In genomic region chr11:101848262-101848661, GRCh38 we compare ENCODE assay signal across 11 cellular contexts.
DNase-seq lines count a peak whose midpoint lies in the region; ATAC-seq, FAIRE-seq and TF ChIP-seq lines count a peak whose summit lies in the region.
"Had no signal": no experiment of that assay in that cellular context is flagged by ENCODE, and none has a peak within 500 bp of the region (broad histone marks: within the 10 kb centered on the region; RNA-seq: fewer than 3 reads in every experiment).

No MANE protein-coding gene starts in this region.

- H3K4me3 Mint-ChIP-seq in activated CD8-positive, alpha-beta T cell treated with anti-CD3 and anti-CD28 coated beads for 36 hours: no peak overlapping the region
- H3K4me3 Mint-ChIP-seq in activated CD8-positive, alpha-beta T cell treated with anti-CD3 and anti-CD28 coated beads, Interleukin-2, amount 10 ng/mL, durations not matched to agents 7 days and 5 days: no peak overlapping the region

- no peaks in the 10 kb centered on the region for H3K4me1 ChIP-seq in transverse colon
- H3K4me1 ChIP-seq: SJSA1 had no signal

- no peak for ATAC-seq in activated CD8-positive, alpha-beta T cell treated with anti-CD3 and anti-CD28 coated beads for 36 hours
- ATAC-seq in activated CD8-positive, alpha-beta T cell treated with anti-CD3 and anti-CD28 coated beads, Interleukin-2, amount 10 ng/mL, durations not matched to agents 7 days and 5 days: no peak
- no peak for ATAC-seq in GM21390 (IDR thresholded peaks at IDR 0.05; ENCODE audit: unreplicated experiment)
- no peak for ATAC-seq in GM19395 (IDR thresholded peaks at IDR 0.05; ENCODE audit: unreplicated experiment)

- H3K36me3 ChIP-seq in transverse colon: no peaks in the 10 kb centered on the region
- H3K36me3 ChIP-seq: SJSA1 had no signal

- TF ChIP-seq EP300 in transverse colon (IDR thresholded peaks at IDR 0.05; ENCODE audit: low read depth): no peak

- H3K27ac ChIP-seq in transverse colon: no peak overlapping the region
- H3K27ac ChIP-seq: SJSA1 had no signal

- intact Hi-C loops in activated CD8-positive, alpha-beta T cell treated with anti-CD3 and anti-CD28 coated beads for 36 hours (cut with micrococcal nuclease): no loop called here
- intact Hi-C loops in transverse colon (cut with DNase I; ENCODE audit: low total_unique reads): no loop called here

- no peaks in the 10 kb centered on the region for H3K9me3 Mint-ChIP-seq in activated CD8-positive, alpha-beta T cell treated with anti-CD3 and anti-CD28 coated beads for 36 hours
- H3K9me3 Mint-ChIP-seq in activated CD8-positive, alpha-beta T cell treated with anti-CD3 and anti-CD28 coated beads, Interleukin-2, amount 10 ng/mL, durations not matched to agents 7 days and 5 days (ENCODE audit: insufficient read depth): no peaks in the 10 kb centered on the region

- H3K36me3 Mint-ChIP-seq in activated CD8-positive, alpha-beta T cell treated with anti-CD3 and anti-CD28 coated beads for 36 hours (ENCODE audit: low read depth): no peaks in the 10 kb centered on the region
- no peaks in the 10 kb centered on the region for H3K36me3 Mint-ChIP-seq in activated CD8-positive, alpha-beta T cell treated with anti-CD3 and anti-CD28 coated beads, Interleukin-2, amount 10 ng/mL, durations not matched to agents 7 days and 5 days (ENCODE audit: low read depth)

- no peak for DNase-seq in activated CD8-positive, alpha-beta T cell treated with anti-CD3 and anti-CD28 coated beads for 36 hours
- DNase-seq in activated CD8-positive, alpha-beta T cell treated with anti-CD3 and anti-CD28 coated beads, Interleukin-2, amount 10 ng/mL, durations not matched to agents 7 days and 5 days: no peak
- DNase-seq in SK-MEL-5 (ENCODE audit: low read depth, low spot score) (peak; percentile 26), frontal cortex (ENCODE audit: low spot score in 2 of 2) (no peak), transverse colon (no peak), OCI-M2 (lab: John Stamatoyannopoulos, UW; ENCODE audit: unreplicated experiment) (no peak)
- DNase-seq: activated T-cell treated with anti-CD3 and anti-CD28 coated beads, Interleukin-2, amount 50 U/mL, for 48 hours; posterior cingulate gyrus had no signal

- no peak overlapping the region for H3K4me3 ChIP-seq in transverse colon
- H3K4me3 ChIP-seq: SJSA1 had no signal

- in situ Hi-C loops in SK-MEL-5 (cut with HindIII; ENCODE audit: low pct_unique_long_range_greater_than_20kb, low sequenced_read_pairs): no loop called here
- in situ Hi-C loops in transverse colon (cut with MboI; ENCODE audit: low pct_ligation_motif_present in 1 of 4, low pct_unique_long_range_greater_than_20kb in 1 of 4, low sequenced_read_pairs in 3 of 4): loop anchor here (10.0 to 25.0 kb wide), 3 partner anchors 383 to 411 kb away; no protein-coding TSS in a partner anchor

- no peak overlapping the region for H3K27ac Mint-ChIP-seq in activated CD8-positive, alpha-beta T cell treated with anti-CD3 and anti-CD28 coated beads for 36 hours
- no peak overlapping the region for H3K27ac Mint-ChIP-seq in activated CD8-positive, alpha-beta T cell treated with anti-CD3 and anti-CD28 coated beads, Interleukin-2, amount 10 ng/mL, durations not matched to agents 7 days and 5 days

- no peak for TF ChIP-seq POLR2A in transverse colon (IDR thresholded peaks at IDR 0.05)

- POLR2A ChIA-PET in activated CD8-positive, alpha-beta T cell treated with anti-CD3 and anti-CD28 coated beads for 36 hours (lab: Charles Lee): no interaction called here
- POLR2A ChIA-PET in activated CD8-positive, alpha-beta T cell treated with anti-CD3 and anti-CD28 coated beads, Interleukin-2, amount 10 ng/mL, durations not matched to agents 7 days and 5 days (lab: Charles Lee): no interaction called here

- CTCF ChIA-PET in activated CD8-positive, alpha-beta T cell treated with anti-CD3 and anti-CD28 coated beads for 36 hours (lab: Charles Lee): interaction anchor here (3.1 kb wide), 1 partner anchor 12 kb away, joined by 20 read pairs; no protein-coding TSS in a partner anchor
- CTCF ChIA-PET in activated CD8-positive, alpha-beta T cell treated with anti-CD3 and anti-CD28 coated beads, Interleukin-2, amount 10 ng/mL, durations not matched to agents 7 days and 5 days (lab: Charles Lee): interaction anchor here (0.6 to 1.3 kb wide), 2 partner anchors 13 to 1241 kb away, joined by 3 to 7 read pairs; no protein-coding TSS in a partner anchor

- H3K27me3 ChIP-seq in transverse colon: no peaks in the 10 kb centered on the region
- H3K27me3 ChIP-seq: SJSA1 had no signal

- 20 to 25% methylated on average over 2 of the region's 2 CpGs for WGBS in transverse colon (ENCODE audit: low coverage in 1 of 2), 2 donors

- no peaks in the 10 kb centered on the region for H3K4me1 Mint-ChIP-seq in activated CD8-positive, alpha-beta T cell treated with anti-CD3 and anti-CD28 coated beads for 36 hours (ENCODE audit: low read depth)
- H3K4me1 Mint-ChIP-seq in activated CD8-positive, alpha-beta T cell treated with anti-CD3 and anti-CD28 coated beads, Interleukin-2, amount 10 ng/mL, durations not matched to agents 7 days and 5 days (ENCODE audit: low read depth): no peaks in the 10 kb centered on the region

- TF ChIP-seq CTCF in activated CD8-positive, alpha-beta T cell treated with anti-CD3 and anti-CD28 coated beads for 36 hours (IDR thresholded peaks at IDR 0.05): peak; percentile 33
- peak; percentile 36 to 55 (median 45) for TF ChIP-seq CTCF in transverse colon (IDR thresholded peaks at IDR 0.05)

- peak; percentile 94 for FAIRE-seq in frontal cortex (lab: Jason Lieb, UNC)

- peaks cover 2% of the 10 kb centered on the region for H3K27me3 Mint-ChIP-seq in activated CD8-positive, alpha-beta T cell treated with anti-CD3 and anti-CD28 coated beads for 36 hours
- H3K27me3 Mint-ChIP-seq in activated CD8-positive, alpha-beta T cell treated with anti-CD3 and anti-CD28 coated beads, Interleukin-2, amount 10 ng/mL, durations not matched to agents 7 days and 5 days (ENCODE audit: low read depth): peaks cover 2% of the 10 kb centered on the region

- H3K9me3 ChIP-seq in transverse colon: no peaks in the 10 kb centered on the region
- H3K9me3 ChIP-seq: SJSA1 had no signal
